In genomic region chr11:128599729-128600128, GRCh38 we compare ENCODE assay signal across 21 cellular contexts. TPM values are rescaled to one million over a fixed set of nuclear protein-coding genes. Genes with fewer than 3 reads are reported as not detected.
DNase-seq lines count a peak whose midpoint lies in the region; ATAC-seq and TF ChIP-seq lines count a peak whose summit lies in the region.
"Had no signal": no experiment of that assay in that cellular context is flagged by ENCODE, and none has a peak within 500 bp of the region (broad histone marks: within the 10 kb centered on the region; RNA-seq: fewer than 3 reads in every experiment).

No MANE protein-coding gene starts in this region.

- ATAC-seq in activated CD8-positive, alpha-beta T cell treated with anti-CD3 and anti-CD28 coated beads, Interleukin-2, amount 10 ng/mL, durations not matched to agents 7 days and 5 days = no peak
- ATAC-seq: heart right ventricle had no signal

- DNase-seq in AG10803 (ENCODE audit: low read depth) (peak; percentile 14), EL (peak; percentile 79), fibroblast of villous mesenchyme (ENCODE audit: low read depth) (peak; percentile 63), osteocyte (ENCODE audit: extremely low spot score, unreplicated experiment) (no peak), DMS114 treated with DMSO at 0.1 percent for 48 hours (lab: John Stamatoyannopoulos, UW; ENCODE audit: unreplicated experiment) (no peak)
- peak; percentile 13 for DNase-seq in activated CD8-positive, alpha-beta T cell treated with anti-CD3 and anti-CD28 coated beads, Interleukin-2, amount 10 ng/mL, durations not matched to agents 7 days and 5 days
- DNase-seq in stimulated activated CD8-positive, alpha-beta memory T cell treated with anti-CD3 and anti-CD28 coated beads, Interleukin-4, amount 100 ng/mL, for 48 hours = no peak
- DNase-seq: activated CD8-positive, alpha-beta memory T cell treated with anti-CD3 and anti-CD28 coated beads for 24 hours; activated gamma-delta T cell; aorta; Caco-2; effector CD8-positive, alpha-beta T cell; GOT3; heart right ventricle; NCI-H1092 treated with DMSO at 0.1 percent for 48 hours; NCI-H2107; NCI-H510A treated with DMSO at 0.1 percent for 48 hours; occipital lobe; SW 1271; tibial artery had no signal

- TF ChIP-seq CTCF in AG10803 (conservative IDR thresholded peaks at IDR 0.05; ENCODE audit: low read length) (no peak), fibroblast of villous mesenchyme (IDR thresholded peaks at IDR 0.05; ENCODE audit: insufficient read depth, low read depth, low read length) (no peak), osteocyte (IDR thresholded peaks at IDR 0.05) (no peak)

- no peak overlapping the region for H3K27ac Mint-ChIP-seq in activated CD8-positive, alpha-beta T cell treated with anti-CD3 and anti-CD28 coated beads, Interleukin-2, amount 10 ng/mL, durations not matched to agents 7 days and 5 days
- no peak overlapping the region for H3K27ac Mint-ChIP-seq in osteocyte (ENCODE audit: unreplicated experiment)

- H3K36me3 Mint-ChIP-seq in activated CD8-positive, alpha-beta T cell treated with anti-CD3 and anti-CD28 coated beads, Interleukin-2, amount 10 ng/mL, durations not matched to agents 7 days and 5 days (ENCODE audit: low read depth) = no peaks in the 10 kb centered on the region
- no peaks in the 10 kb centered on the region for H3K36me3 Mint-ChIP-seq in osteocyte (ENCODE audit: unreplicated experiment)

- H3K4me3 ChIP-seq in AG10803 (ENCODE audit: low read length) (no peak overlapping the region), fibroblast of villous mesenchyme (ENCODE audit: low read depth, low read length) (no peak overlapping the region)
- H3K4me3 ChIP-seq: heart right ventricle, right atrium auricular region, tibial artery had no signal

- no peak overlapping the region for H3K4me3 Mint-ChIP-seq in activated CD8-positive, alpha-beta T cell treated with anti-CD3 and anti-CD28 coated beads, Interleukin-2, amount 10 ng/mL, durations not matched to agents 7 days and 5 days
- no peak overlapping the region for H3K4me3 Mint-ChIP-seq in osteocyte (ENCODE audit: unreplicated experiment)

- POLR2A ChIA-PET in activated CD8-positive, alpha-beta T cell treated with anti-CD3 and anti-CD28 coated beads, Interleukin-2, amount 10 ng/mL, durations not matched to agents 7 days and 5 days (lab: Charles Lee) = no interaction called here

- CTCF ChIA-PET in activated CD8-positive, alpha-beta T cell treated with anti-CD3 and anti-CD28 coated beads, Interleukin-2, amount 10 ng/mL, durations not matched to agents 7 days and 5 days (lab: Charles Lee) = interaction anchor here (1.0 to 1.4 kb wide), 5 partner anchors 9 to 231 kb away, joined by 3 to 4 read pairs (median 3); no protein-coding TSS in a partner anchor

- no peaks in the 10 kb centered on the region for H3K9me3 Mint-ChIP-seq in activated CD8-positive, alpha-beta T cell treated with anti-CD3 and anti-CD28 coated beads, Interleukin-2, amount 10 ng/mL, durations not matched to agents 7 days and 5 days (ENCODE audit: insufficient read depth)
- H3K9me3 Mint-ChIP-seq in osteocyte (ENCODE audit: unreplicated experiment) = no peaks in the 10 kb centered on the region

- peaks cover 2% of the 10 kb centered on the region for H3K27me3 Mint-ChIP-seq in activated CD8-positive, alpha-beta T cell treated with anti-CD3 and anti-CD28 coated beads, Interleukin-2, amount 10 ng/mL, durations not matched to agents 7 days and 5 days (ENCODE audit: low read depth)
- no peaks in the 10 kb centered on the region for H3K27me3 Mint-ChIP-seq in osteocyte (ENCODE audit: unreplicated experiment)

- peaks cover 9% of the 10 kb centered on the region for H3K4me1 Mint-ChIP-seq in activated CD8-positive, alpha-beta T cell treated with anti-CD3 and anti-CD28 coated beads, Interleukin-2, amount 10 ng/mL, durations not matched to agents 7 days and 5 days (ENCODE audit: low read depth)
- H3K4me1 Mint-ChIP-seq in osteocyte (ENCODE audit: unreplicated experiment) = peaks cover 5% of the 10 kb centered on the region

RNA-seq across cellular contexts. Expression of gene ETS1, which starts 12.4 kb away (rescaled TPM):
- 100 to 1,000 TPM; 456 to 467 TPM for total RNA-seq in activated CD8-positive, alpha-beta T cell treated with anti-CD3 and anti-CD28 coated beads, Interleukin-2, amount 10 ng/mL, durations not matched to agents 7 days and 5 days
- total RNA-seq in fibroblast of villous mesenchyme = 80.2 and 95.0 TPM in 2 replicates
- 75.6 and 77.9 TPM in 2 replicates for total RNA-seq in osteocyte

Comparison
In these comparisons a context has a peak if more than half of its experiments do, and no peak if none do; other contexts are left out.
1. DNase-seq: peak in AG10803 (single experiment), EL (single experiment), activated CD8-positive, alpha-beta T cell treated with anti-CD3 and anti-CD28 coated beads, Interleukin-2, amount 10 ng/mL, durations not matched to agents 7 days and 5 days (single experiment) and fibroblast of villous mesenchyme (single experiment); none in osteocyte (single experiment), DMS114 treated with DMSO at 0.1 percent for 48 hours (single experiment) and stimulated activated CD8-positive, alpha-beta memory T cell treated with anti-CD3 and anti-CD28 coated beads, Interleukin-4, amount 100 ng/mL, for 48 hours (single experiment).